ENCODE assay signal across 28 cellular contexts in genomic region chr10:62459500-62459899, GRCh38.
"Had no signal": no experiment of that assay in that cellular context is flagged by ENCODE, and none has a peak within 500 bp of the region (broad histone marks: within the 10 kb centered on the region; RNA-seq: fewer than 3 reads in every experiment).

No MANE protein-coding gene starts in this region.

- DNase-seq: activated B cell treated with CpG ODN at 0.5 μM for 24 hours; activated CD4-positive, alpha-beta T cell treated with anti-CD3 and anti-CD28 coated beads for 1 hour; activated CD4-positive, alpha-beta T cell treated with anti-CD3 and anti-CD28 coated beads, Interleukin-2, amount 10 ng/mL, durations not matched to agents 24 days and 14 days; activated CD4-positive, alpha-beta T cell treated with anti-CD3 and anti-CD28 coated beads, Interleukin-2, amount 50 U/mL, for 48 hours; activated CD8-positive, alpha-beta memory T cell treated with anti-CD3 and anti-CD28 coated beads, Interleukin-2, amount 10 ng/mL, durations not matched to agents 7 days and 5 days; activated effector memory CD4-positive, alpha-beta T cell treated with anti-CD3 and anti-CD28 coated beads, Interleukin-2, amount 50 U/mL, for 16 hours; activated naive CD4-positive, alpha-beta T cell treated with Interleukin-2 at 50 U/mL for 16 hours; activated naive CD8-positive, alpha-beta T cell treated with anti-CD3 and anti-CD28 coated beads, Interleukin-2, amount 50 U/mL, for 24 hours; activated T-cell treated with anti-CD3 and anti-CD28 coated beads, Interleukin-2, amount 50 U/mL, for 4 hours; amygdala; MG63; MV-4-11; NCI-H1092 treated with DMSO at 0.1 percent for 48 hours; NCI-H1417 treated with DMSO at 0.1 percent for 48 hours; NCI-H1694; NCI-H2029 treated with DMSO at 0.1 percent for 48 hours; NCI-H345; NCI-H510A; NCI-H526 treated with DMSO at 0.1 percent for 48 hours; NCI-H82; OCI-M1; RPMI8226; SJCRH30; T-cell; T-helper 2 cell; T1000 had no signal

- H3K27me3 ChIP-seq: MG63, SJCRH30 had no signal

- H3K27me3 Mint-ChIP-seq: activated B cell treated with CpG ODN at 0.5 μM for 24 hours had no signal

- H3K4me3 Mint-ChIP-seq: activated B cell treated with CpG ODN at 0.5 μM for 24 hours; activated CD4-positive, alpha-beta T cell treated with anti-CD3 and anti-CD28 coated beads, Interleukin-2, amount 10 ng/mL, durations not matched to agents 24 days and 14 days; activated CD8-positive, alpha-beta memory T cell treated with anti-CD3 and anti-CD28 coated beads, Interleukin-2, amount 10 ng/mL, durations not matched to agents 7 days and 5 days; activated naive CD8-positive, alpha-beta T cell treated with anti-CD3 and anti-CD28 coated beads, Interleukin-2, amount 50 U/mL, for 24 hours; activated T-cell treated with anti-CD3 and anti-CD28 coated beads, Interleukin-2, amount 50 U/mL, for 4 hours; T-cell had no signal

- ATAC-seq: activated CD8-positive, alpha-beta memory T cell treated with anti-CD3 and anti-CD28 coated beads, Interleukin-2, amount 10 ng/mL, durations not matched to agents 7 days and 5 days; activated naive CD4-positive, alpha-beta T cell treated with anti-CD3 and anti-CD28 coated beads, Interleukin-2, amount 50 U/mL, for 72 hours; activated naive CD8-positive, alpha-beta T cell treated with anti-CD3 and anti-CD28 coated beads, Interleukin-2, amount 50 U/mL, for 24 hours; activated T-cell treated with anti-CD3 and anti-CD28 coated beads, Interleukin-2, amount 50 U/mL, for 4 hours; Panc1; T-cell had no signal

- H3K9me3 Mint-ChIP-seq: activated B cell treated with CpG ODN at 0.5 μM for 24 hours; activated naive CD4-positive, alpha-beta T cell treated with anti-CD3 and anti-CD28 coated beads, Interleukin-2, amount 50 U/mL, for 72 hours; activated naive CD8-positive, alpha-beta T cell treated with anti-CD3 and anti-CD28 coated beads, Interleukin-2, amount 50 U/mL, for 24 hours; T-cell had no signal

- H3K4me3 ChIP-seq: MG63, SJCRH30 had no signal

- H3K9me3 ChIP-seq: MG63, SJCRH30 had no signal

- H3K36me3 ChIP-seq: MG63, SJCRH30 had no signal

- H3K27ac ChIP-seq: SJCRH30 had no signal

- H3K27ac Mint-ChIP-seq: activated B cell treated with CpG ODN at 0.5 μM for 24 hours; activated CD4-positive, alpha-beta T cell treated with anti-CD3 and anti-CD28 coated beads, Interleukin-2, amount 10 ng/mL, durations not matched to agents 24 days and 14 days; activated CD8-positive, alpha-beta memory T cell treated with anti-CD3 and anti-CD28 coated beads, Interleukin-2, amount 10 ng/mL, durations not matched to agents 7 days and 5 days; activated naive CD4-positive, alpha-beta T cell treated with anti-CD3 and anti-CD28 coated beads, Interleukin-2, amount 50 U/mL, for 72 hours; activated naive CD8-positive, alpha-beta T cell treated with anti-CD3 and anti-CD28 coated beads, Interleukin-2, amount 50 U/mL, for 24 hours; T-cell had no signal

- H3K36me3 Mint-ChIP-seq: activated naive CD4-positive, alpha-beta T cell treated with anti-CD3 and anti-CD28 coated beads, Interleukin-2, amount 50 U/mL, for 72 hours; T-cell had no signal
